9 cellular contexts compared by ENCODE assay signal in genomic region chr2:235390108-235390815, GRCh38.
DNase-seq lines count a peak whose midpoint lies in the region; ATAC-seq, FAIRE-seq and TF ChIP-seq lines count a peak whose summit lies in the region.
"Had no signal": no experiment of that assay in that cellular context is flagged by ENCODE, and none has a peak within 500 bp of the region (broad histone marks: within the 10 kb centered on the region; RNA-seq: fewer than 3 reads in every experiment).

No MANE protein-coding gene starts in this region.

- H3K27ac Mint-ChIP-seq in natural killer cell: peak overlapping the region in 1 of 2 donors; percentile 21

- H3K9me3 ChIP-seq in gastroesophageal sphincter: no peaks in the 10 kb centered on the region

- no peak overlapping the region for H3K4me3 Mint-ChIP-seq in natural killer cell

- no peak for TF ChIP-seq EP300 in gastroesophageal sphincter (IDR thresholded peaks at IDR 0.05)

- peaks cover 10 to 13% of the 10 kb centered on the region in 2 donors for H3K4me1 Mint-ChIP-seq in natural killer cell

- no peak overlapping the region for H3K4me3 ChIP-seq in gastroesophageal sphincter
- H3K4me3 ChIP-seq: SK-N-MC had no signal

- no peak overlapping the region for H3K27ac ChIP-seq in gastroesophageal sphincter
- H3K27ac ChIP-seq: SK-N-MC had no signal

- WGBS in gastroesophageal sphincter (ENCODE audit: low coverage in 1 of 2), 2 donors: 87 to 91% methylated on average over 10 to 13 of the region's 13 CpGs

- no peaks in the 10 kb centered on the region for H3K9me3 Mint-ChIP-seq in natural killer cell

- no peaks in the 10 kb centered on the region for H3K36me3 Mint-ChIP-seq in natural killer cell

- H3K27me3 ChIP-seq in gastroesophageal sphincter: peaks cover 8% of the 10 kb centered on the region

- intact Hi-C loops in natural killer cell (cut with micrococcal nuclease): no loop called here

- no peak for TF ChIP-seq POLR2A in gastroesophageal sphincter (IDR thresholded peaks at IDR 0.05)

- peak; percentile 4 for DNase-seq in activated CD4-positive, CD25-positive, alpha-beta regulatory T cell treated with anti-CD3 and anti-CD28 coated beads, Interleukin-2, amount 50 U/mL, for 16 hours (ENCODE audit: low read depth, low spot score)
- no peak for DNase-seq in activated CD4-positive, CD25-positive, alpha-beta regulatory T cell treated with anti-CD3 and anti-CD28 coated beads, Interleukin-2, amount 50 U/mL, for 72 hours
- DNase-seq in M059J (ENCODE audit: low read depth) (peak; percentile 94), natural killer cell (no peak), dermis blood vessel endothelial cell (no peak), urothelium cell line (ENCODE audit: low spot score) (no peak)
- DNase-seq in activated T-cell treated with anti-CD3 and anti-CD28 coated beads, Interleukin-2, amount 50 U/mL, for 1 hour: peak; percentile 20

- ATAC-seq in natural killer cell (peak; percentile 47 to 72 (median 63)), gastroesophageal sphincter (no peak)

- H3K27me3 Mint-ChIP-seq in natural killer cell (ENCODE audit: low read depth in 2 of 2): peaks cover 8 to 13% of the 10 kb centered on the region in 2 donors

- TF ChIP-seq CTCF in natural killer cell (IDR thresholded peaks at IDR 0.05) (no peak), gastroesophageal sphincter (IDR thresholded peaks at IDR 0.05) (no peak)

- no peaks in the 10 kb centered on the region for H3K36me3 ChIP-seq in gastroesophageal sphincter

- no peaks in the 10 kb centered on the region for H3K4me1 ChIP-seq in gastroesophageal sphincter

- FAIRE-seq in urothelium cell line (lab: Jason Lieb, UNC): no peak

Comparison
In these comparisons a context has a peak if more than half of its experiments do, and no peak if none do; other contexts are left out.
1. DNase-seq: peak in activated CD4-positive, CD25-positive, alpha-beta regulatory T cell treated with anti-CD3 and anti-CD28 coated beads, Interleukin-2, amount 50 U/mL, for 16 hours (single experiment), M059J (single experiment) and activated T-cell treated with anti-CD3 and anti-CD28 coated beads, Interleukin-2, amount 50 U/mL, for 1 hour (single experiment); none in activated CD4-positive, CD25-positive, alpha-beta regulatory T cell treated with anti-CD3 and anti-CD28 coated beads, Interleukin-2, amount 50 U/mL, for 72 hours (single experiment), natural killer cell (single experiment), dermis blood vessel endothelial cell (single experiment) and urothelium cell line (single experiment).